ENCODE assay signal across 31 cellular contexts in the genomic region with DNA sequence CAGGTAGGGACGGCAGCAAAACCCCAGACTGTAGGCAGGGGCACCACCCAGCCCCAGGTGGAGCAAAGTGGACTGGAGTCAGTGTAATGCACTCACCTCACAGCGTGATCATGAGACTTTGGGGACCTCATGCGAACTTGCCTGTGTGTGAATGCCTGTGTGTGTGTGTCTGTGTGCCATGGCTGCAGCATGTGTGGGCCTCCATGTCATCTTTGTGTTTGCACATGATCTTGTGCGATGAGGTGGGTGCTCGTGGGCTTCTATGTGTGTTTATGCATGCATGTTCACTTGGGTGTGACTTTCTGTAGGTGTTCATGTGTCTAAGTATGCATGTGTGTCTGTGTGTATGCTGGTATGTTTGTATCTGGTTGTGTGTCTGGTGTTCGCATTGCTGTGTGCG.
"Had no signal": no experiment of that assay in that cellular context is flagged by ENCODE, and none has a peak within 500 bp of the region (broad histone marks: within the 10 kb centered on the region; RNA-seq: fewer than 3 reads in every experiment).

No MANE protein-coding gene starts in this region.

- H3K9me3 Mint-ChIP-seq: activated B cell treated with CpG ODN at 0.5 μM for 24 hours; activated CD8-positive, alpha-beta T cell treated with anti-CD3 and anti-CD28 coated beads for 36 hours; activated T-cell treated with anti-CD3 and anti-CD28 coated beads, Interleukin-2, amount 50 U/mL, for 24 hours; activated T-cell treated with anti-CD3 and anti-CD28 coated beads, Interleukin-2, amount 50 U/mL, for 72 hours; central memory CD8-positive, alpha-beta T cell; dendritic cell treated with granulocyte-macrophage colony-stimulating factor and Interleukin-4, amounts not matched to agents 40 ng/mL and 50 ng/mL, for 4 days; endodermal cell; T-helper 2 cell treated with Interferon-gamma antibody and Interleukin-4, amounts not matched to agents 5 μg/mL and 100 μg/mL, for 36 hours had no signal

- H3K36me3 ChIP-seq: brain microvascular endothelial cell, WERI-Rb-1 had no signal

- H3K4me3 Mint-ChIP-seq: activated B cell treated with CpG ODN at 0.5 μM for 24 hours; activated CD8-positive, alpha-beta T cell treated with anti-CD3 and anti-CD28 coated beads for 36 hours; activated naive CD8-positive, alpha-beta T cell; activated T-cell treated with anti-CD3 and anti-CD28 coated beads, Interleukin-2, amount 50 U/mL, for 24 hours; activated T-cell treated with anti-CD3 and anti-CD28 coated beads, Interleukin-2, amount 50 U/mL, for 72 hours; central memory CD8-positive, alpha-beta T cell; dendritic cell treated with granulocyte-macrophage colony-stimulating factor and Interleukin-4, amounts not matched to agents 40 ng/mL and 50 ng/mL, for 4 days; endodermal cell; T-helper 17 cell; T-helper 2 cell treated with Interferon-gamma antibody and Interleukin-4, amounts not matched to agents 5 μg/mL and 100 μg/mL, for 36 hours had no signal

- DNase-seq: activated B cell treated with CpG ODN at 0.5 μM for 24 hours; activated CD4-positive, alpha-beta T cell treated with anti-CD3 and anti-CD28 coated beads for 48 hours; activated CD4-positive, alpha-beta T cell treated with anti-CD3 and anti-CD28 coated beads, Interleukin-2, amount 50 U/mL, for 1 hour; activated CD4-positive, alpha-beta T cell treated with anti-CD3 and anti-CD28 coated beads, Interleukin-2, amount 50 U/mL, for 48 hours; activated CD8-positive, alpha-beta memory T cell treated with anti-CD3 and anti-CD28 coated beads for 24 hours; activated CD8-positive, alpha-beta T cell treated with anti-CD3 and anti-CD28 coated beads for 36 hours; activated effector memory CD4-positive, alpha-beta T cell treated with Interleukin-2 at 50 U/mL for 16 hours; activated gamma-delta T cell treated with Interleukin-2 at 50 U/mL for 16 hours; activated naive CD4-positive, alpha-beta T cell treated with anti-CD3 and anti-CD28 coated beads, Interleukin-2, amount 50 U/mL, for 16 hours; activated naive CD4-positive, alpha-beta T cell treated with Interleukin-2 at 50 U/mL for 16 hours; activated T-cell treated with anti-CD3 and anti-CD28 coated beads for 4 hours; activated T-cell treated with anti-CD3 and anti-CD28 coated beads, Interleukin-2, amount 50 U/mL, for 24 hours; activated T-cell treated with anti-CD3 and anti-CD28 coated beads, Interleukin-2, amount 50 U/mL, for 72 hours; amniotic stem cell; anterior cingulate cortex; brain microvascular endothelial cell; dorsolateral prefrontal cortex; effector memory CD4-positive, alpha-beta T cell; endodermal cell; foreskin fibroblast; T-helper 1 cell; T-helper 17 cell; T1000; WERI-Rb-1 had no signal

- H3K4me3 ChIP-seq: coronary artery, dorsolateral prefrontal cortex had no signal

- ATAC-seq: activated CD4-positive, CD25-positive, alpha-beta regulatory T cell treated with anti-CD3 and anti-CD28 coated beads, Interleukin-2, amount 50 U/mL, for 24 hours; activated CD8-positive, alpha-beta T cell treated with anti-CD3 and anti-CD28 coated beads for 36 hours; activated T-cell treated with anti-CD3 and anti-CD28 coated beads, Interleukin-2, amount 50 U/mL, for 72 hours; esophagus mucosa; T-helper 17 cell had no signal

- H3K4me1 Mint-ChIP-seq: activated B cell treated with CpG ODN at 0.5 μM for 24 hours; central memory CD8-positive, alpha-beta T cell had no signal

- H3K36me3 Mint-ChIP-seq: activated naive CD8-positive, alpha-beta T cell had no signal

- H3K27ac Mint-ChIP-seq: activated B cell treated with CpG ODN at 0.5 μM for 24 hours; activated CD8-positive, alpha-beta T cell treated with anti-CD3 and anti-CD28 coated beads for 36 hours; activated naive CD8-positive, alpha-beta T cell; activated T-cell treated with anti-CD3 and anti-CD28 coated beads, Interleukin-2, amount 50 U/mL, for 24 hours; activated T-cell treated with anti-CD3 and anti-CD28 coated beads, Interleukin-2, amount 50 U/mL, for 72 hours; dendritic cell treated with granulocyte-macrophage colony-stimulating factor and Interleukin-4, amounts not matched to agents 40 ng/mL and 50 ng/mL, for 4 days; endodermal cell; T-helper 17 cell; T-helper 2 cell treated with Interferon-gamma antibody and Interleukin-4, amounts not matched to agents 5 μg/mL and 100 μg/mL, for 36 hours had no signal

- H3K27ac ChIP-seq: brain microvascular endothelial cell, coronary artery, dorsolateral prefrontal cortex, WERI-Rb-1 had no signal

- H3K27me3 ChIP-seq: brain microvascular endothelial cell, dorsolateral prefrontal cortex had no signal
